Comparison of ENCODE assay signal across 17 cellular contexts in the genomic region with DNA sequence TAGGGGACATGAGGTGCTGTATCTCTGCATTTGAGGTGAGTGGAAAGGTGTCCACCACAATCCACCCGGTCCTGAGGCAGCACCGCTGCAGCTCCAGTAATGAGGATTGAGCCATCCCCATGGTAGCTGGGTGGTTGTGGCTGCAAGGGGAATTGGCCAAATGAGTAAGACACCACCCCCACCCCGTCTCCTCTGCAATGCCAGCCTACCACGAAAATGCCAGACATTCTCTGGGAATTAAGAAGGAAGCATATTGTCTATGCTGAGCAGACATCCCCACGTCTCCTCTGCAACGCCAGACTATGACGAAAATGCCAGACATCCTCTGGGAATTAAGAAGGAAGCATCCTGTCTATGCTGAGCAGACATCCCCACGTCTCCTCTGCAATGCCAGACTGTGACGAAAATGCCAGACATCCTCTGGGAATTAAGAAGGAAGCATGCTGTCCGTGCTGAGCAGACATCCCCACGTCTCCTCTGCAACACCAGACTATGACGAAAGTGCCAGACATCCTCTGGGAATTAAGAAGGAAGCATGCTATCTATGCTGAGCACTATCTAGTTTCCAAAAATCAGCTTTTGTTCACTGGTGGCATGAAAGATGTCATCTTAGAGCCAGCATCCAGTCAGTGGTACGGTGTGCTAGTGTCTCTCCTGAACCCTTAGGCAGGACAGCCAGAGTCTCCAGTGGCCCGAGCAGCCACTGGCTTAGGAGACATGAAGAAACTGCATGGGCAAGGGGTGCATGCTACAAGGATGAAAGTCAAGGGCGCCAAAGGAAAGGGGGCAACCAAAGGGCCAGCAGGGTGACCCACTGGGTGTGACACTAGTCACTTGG.
DNase-seq lines count a peak whose midpoint lies in the region; TF ChIP-seq lines count a peak whose summit lies in the region.
"Had no signal": no experiment of that assay in that cellular context is flagged by ENCODE, and none has a peak within 500 bp of the region (broad histone marks: within the 10 kb centered on the region; RNA-seq: fewer than 3 reads in every experiment).

No MANE protein-coding gene starts in this region.

- H3K4me1 Mint-ChIP-seq in chondrocyte (ENCODE audit: low read depth) = peaks cover 3% of the 10 kb centered on the region

- H4K20me1 ChIP-seq in BLaER1 treated with 17β-estradiol and CSF1 and Interleukin-3, amounts not matched to agents 10 nM and 100 nM = no peaks in the 10 kb centered on the region

- H4K12ac ChIP-seq in trophoblast cell (ENCODE audit: low read depth, low read length) = no peak overlapping the region

- H3K27ac Mint-ChIP-seq in chondrocyte (ENCODE audit: unreplicated experiment) = peak overlapping the region; percentile 57

- no peak overlapping the region for H3K14ac ChIP-seq in trophoblast cell (ENCODE audit: low read length)

- H4K91ac ChIP-seq in trophoblast cell (ENCODE audit: low read depth, low read length) = no peak overlapping the region

- H2BK5ac ChIP-seq in trophoblast cell (ENCODE audit: low read depth, low read length, poor library complexity) = no peak overlapping the region

- H2BK120ac ChIP-seq in trophoblast cell (ENCODE audit: insufficient read depth, low read length, poor library complexity) = no peak overlapping the region

- peaks cover 51% of the 10 kb centered on the region for H3K9me3 Mint-ChIP-seq in chondrocyte (ENCODE audit: low read depth)

- H3K79me2 ChIP-seq in trophoblast cell (ENCODE audit: control insufficient read depth, insufficient read depth, low read length, poor library complexity) = no peaks in the 10 kb centered on the region

- no peaks in the 10 kb centered on the region for H3K27me3 ChIP-seq in BLaER1 treated with 17β-estradiol and CSF1 and Interleukin-3, amounts not matched to agents 10 nM and 100 nM
- H3K27me3 ChIP-seq in SJCRH30 (no peaks in the 10 kb centered on the region), trophoblast cell (ENCODE audit: insufficient read depth, low read length) (no peaks in the 10 kb centered on the region)
- H3K27me3 ChIP-seq in effector memory CD4-positive, alpha-beta T cell (replicated peaks; ENCODE audit: control insufficient read depth, insufficient read depth, low read length, poor library complexity, severe bottlenecking) = no peaks in the 10 kb centered on the region
- H3K27me3 ChIP-seq: SJSA1 had no signal

- H3K9ac ChIP-seq in BLaER1 treated with 17β-estradiol and CSF1 and Interleukin-3, amounts not matched to agents 10 nM and 100 nM = peak overlapping the region in 1 of 11 experiments; percentile 57; a peak in 2 of 22 replicates
- H3K9ac ChIP-seq in trophoblast cell (ENCODE audit: low read length) = no peak overlapping the region

- no peak overlapping the region for H3K18ac ChIP-seq in trophoblast cell (ENCODE audit: low read length)

- H3K27me3 Mint-ChIP-seq in chondrocyte (ENCODE audit: low read depth) = no peaks in the 10 kb centered on the region

- no peaks in the 10 kb centered on the region for H3K79me1 ChIP-seq in trophoblast cell (ENCODE audit: low read length)

- H3K4me3 Mint-ChIP-seq in chondrocyte (ENCODE audit: unreplicated experiment) = no peak overlapping the region

- no peak overlapping the region for H2BK12ac ChIP-seq in trophoblast cell (ENCODE audit: low read length)

- no CpG with 5 or more reads among the region's 15 CpGs for WGBS in trophoblast cell (ENCODE audit: extremely low coverage, insufficient coverage, insufficient read length)

- no peak overlapping the region for H4K8ac ChIP-seq in trophoblast cell (ENCODE audit: low read depth, low read length)

- peaks cover 10 to 26% (median 21%) of the 10 kb centered on the region in 10 experiments for H3K4me1 ChIP-seq in BLaER1 treated with 17β-estradiol and CSF1 and Interleukin-3, amounts not matched to agents 10 nM and 100 nM
- H3K4me1 ChIP-seq in SJCRH30 (no peaks in the 10 kb centered on the region), trophoblast cell (ENCODE audit: control insufficient read depth in 1 of 2, insufficient read depth in 2 of 2, low read length in 2 of 2) (no peaks in the 10 kb centered on the region)
- no peaks in the 10 kb centered on the region for H3K4me1 ChIP-seq in effector memory CD4-positive, alpha-beta T cell (ENCODE audit: control insufficient read depth, insufficient read depth, low read length, poor library complexity, severe bottlenecking)
- H3K4me1 ChIP-seq: SJSA1 had no signal

- H3K4me3 ChIP-seq in BLaER1 treated with 17β-estradiol and CSF1 and Interleukin-3, amounts not matched to agents 10 nM and 100 nM = no peak overlapping the region
- no peak overlapping the region for H3K4me3 ChIP-seq in SJCRH30
- H3K4me3 ChIP-seq in trophoblast cell (ENCODE audit: low read depth, low read length) = no peak overlapping the region
- H3K4me3 ChIP-seq in effector memory CD4-positive, alpha-beta T cell (ENCODE audit: insufficient read depth, low read depth, low read length, poor library complexity, severe bottlenecking) = no peak overlapping the region
- H3K4me3 ChIP-seq: SJSA1 had no signal

- peak overlapping the region; percentile 21 to 73 (median 55) for H3K4me2 ChIP-seq in BLaER1 treated with 17β-estradiol and CSF1 and Interleukin-3, amounts not matched to agents 10 nM and 100 nM
- H3K4me2 ChIP-seq in trophoblast cell (ENCODE audit: low read length) = no peak overlapping the region

- peak overlapping the region in 5 of 11 experiments; percentile 12 to 79 (median 63); a peak in 8 of 22 replicates for H3K27ac ChIP-seq in BLaER1 treated with 17β-estradiol and CSF1 and Interleukin-3, amounts not matched to agents 10 nM and 100 nM
- H3K27ac ChIP-seq in SJCRH30 (peak overlapping the region; percentile 24; the same call in 1 of the 2 replicates), trophoblast cell (ENCODE audit: low read depth, low read length) (peak overlapping the region; percentile 2)
- H3K27ac ChIP-seq in effector memory CD4-positive, alpha-beta T cell (ENCODE audit: insufficient read depth, low read length, poor library complexity, severe bottlenecking) = no peak overlapping the region
- H3K27ac ChIP-seq: RWPE1, SJSA1 had no signal

- DNase-seq in SJCRH30 = peak; percentile 13 to 24
- no peak for DNase-seq in chondrocyte (ENCODE audit: low spot score)
- DNase-seq in trophoblast cell = peak; percentile 73 to 76
- DNase-seq in KBM-7 = no peak
- DNase-seq in NCI-H82 (lab: John Stamatoyannopoulos, UW) = no peak
- no peak for DNase-seq in NCI-H345 treated with DMSO at 0.1 percent for 48 hours (lab: John Stamatoyannopoulos, UW; ENCODE audit: unreplicated experiment)
- DNase-seq in effector memory CD4-positive, alpha-beta T cell = no peak
- DNase-seq: COR-L47, KG1, NCI-H1436, NCI-H2029, NCI-H2171, NCI-H446 treated with DMSO at 0.1 percent for 48 hours, NCI-H748 treated with DMSO at 0.1 percent for 48 hours had no signal

- H2AFZ ChIP-seq in trophoblast cell (ENCODE audit: insufficient read depth, low read length, poor library complexity) = no peak overlapping the region

- in situ Hi-C loops in KBM-7 (cut with MboI; ENCODE audit: low pct_unique_long_range_greater_than_20kb, low sequenced_read_pairs) = no loop called here

- 0 out of 22 replicates have a peak, but pooled peaks cover 0 to 7% (median 0%) of the 10 kb centered on the region in 11 experiments for H3K9me3 ChIP-seq in BLaER1 treated with 17β-estradiol and CSF1 and Interleukin-3, amounts not matched to agents 10 nM and 100 nM (replicated peaks in 1 of 11)
- H3K9me3 ChIP-seq in SJCRH30 (replicated peaks) (no peaks in the 10 kb centered on the region), trophoblast cell (ENCODE audit: insufficient read depth, low read depth, low read length) (peaks cover 10% of the 10 kb centered on the region)
- H3K9me3 ChIP-seq in effector memory CD4-positive, alpha-beta T cell (ENCODE audit: control insufficient read depth, low read length) = no peaks in the 10 kb centered on the region
- H3K9me3 ChIP-seq: SJSA1 had no signal

- no peaks in the 10 kb centered on the region for H3K36me3 Mint-ChIP-seq in chondrocyte (ENCODE audit: low read depth)

- no peak overlapping the region for H2AK5ac ChIP-seq in trophoblast cell (ENCODE audit: low read length)

- H3K36me3 ChIP-seq in BLaER1 treated with 17β-estradiol and CSF1 and Interleukin-3, amounts not matched to agents 10 nM and 100 nM = no peaks in the 10 kb centered on the region
- H3K36me3 ChIP-seq in SJCRH30 (no peaks in the 10 kb centered on the region), trophoblast cell (ENCODE audit: control insufficient read depth in 1 of 2, insufficient read depth in 2 of 2, low read length in 2 of 2) (no peaks in the 10 kb centered on the region)
- H3K36me3 ChIP-seq in effector memory CD4-positive, alpha-beta T cell (ENCODE audit: control insufficient read depth, insufficient read depth, low read length) = no peaks in the 10 kb centered on the region
- H3K36me3 ChIP-seq: SJSA1 had no signal

- H3K23ac ChIP-seq in trophoblast cell (ENCODE audit: low read length) = no peak overlapping the region

- no peak overlapping the region for H3K4ac ChIP-seq in trophoblast cell (ENCODE audit: low read depth, low read length)

- no peak for TF ChIP-seq CTCF in chondrocyte (IDR thresholded peaks at IDR 0.05)

Comparison
In these comparisons a context has a peak if more than half of its experiments do, and no peak if none do; other contexts are left out.
1. DNase-seq: peak in SJCRH30 (2 of 2) and trophoblast cell (2 of 2); none in chondrocyte (single experiment), KBM-7 (single experiment), NCI-H82 (single experiment), NCI-H345 treated with DMSO at 0.1 percent for 48 hours (single experiment) and effector memory CD4-positive, alpha-beta T cell (0 of 3).